In genomic region chr7:80275192-80275605, GRCh38 we compare ENCODE assay signal across 20 cellular contexts.
DNase-seq lines count a peak whose midpoint lies in the region; ATAC-seq, FAIRE-seq and TF ChIP-seq lines count a peak whose summit lies in the region.
"Had no signal": no experiment of that assay in that cellular context is flagged by ENCODE, and none has a peak within 500 bp of the region (broad histone marks: within the 10 kb centered on the region; RNA-seq: fewer than 3 reads in every experiment).

No MANE protein-coding gene starts in this region.

- H3K9me3 ChIP-seq in liver (ENCODE audit: control insufficient read depth in 4 of 4, low read length in 3 of 4) (no peaks in the 10 kb centered on the region), HepG2 (ENCODE audit: low read length) (no peaks in the 10 kb centered on the region), SK-N-MC (ENCODE audit: low read depth, low read length) (no peaks in the 10 kb centered on the region)
- H3K9me3 ChIP-seq: Caco-2 had no signal

- H4K20me1 ChIP-seq in HepG2 (ENCODE audit: insufficient read depth, low read length), result no peaks in the 10 kb centered on the region

- no peak for TF ChIP-seq POLR2A in HepG2 (IDR thresholded peaks at IDR 0.05; ENCODE audit: insufficient read depth in 1 of 2, low read depth in 2 of 2, low read length in 2 of 2)

- H3K4me3 Mint-ChIP-seq in activated T-helper 1 cell treated with anti-CD3 and anti-CD28 coated beads, Interleukin-12 subunit alpha, Interleukin-12 subunit beta, Interleukin-2, Interleukin-4 antibody, amounts not matched to agents 30 ng/mL and 10 ng/mL and 1 ng/mL, durations not matched to agents 14 hours and 24 hours and 36 hours, result no peak overlapping the region
- H3K4me3 Mint-ChIP-seq: CD4-positive, alpha-beta T cell had no signal

- FAIRE-seq in HepG2 (lab: Jason Lieb, UNC) (no peak), islet of Langerhans (lab: Jason Lieb, UNC) (peak; percentile 13)
- FAIRE-seq: GM12891, GM19239, H1 had no signal

- H2AFZ ChIP-seq in HepG2 (ENCODE audit: low read length), result no peak overlapping the region

- no peaks in the 10 kb centered on the region for H3K9me3 Mint-ChIP-seq in activated T-helper 1 cell treated with anti-CD3 and anti-CD28 coated beads, Interleukin-12 subunit alpha, Interleukin-12 subunit beta, Interleukin-2, Interleukin-4 antibody, amounts not matched to agents 30 ng/mL and 10 ng/mL and 1 ng/mL, durations not matched to agents 14 hours and 24 hours and 36 hours
- H3K9me3 Mint-ChIP-seq: CD4-positive, alpha-beta T cell had no signal

- no peaks in the 10 kb centered on the region for H3K36me3 ChIP-seq in liver (ENCODE audit: control insufficient read depth in 4 of 4, insufficient read depth in 3 of 4, low read depth in 1 of 4, low read length in 3 of 4)
- H3K36me3 ChIP-seq in HepG2 (replicated peaks in 1 of 2; ENCODE audit: control insufficient read depth in 1 of 2, insufficient read depth in 2 of 2, low read length in 2 of 2), result no peaks in the 10 kb centered on the region
- H3K36me3 ChIP-seq in SK-N-MC (ENCODE audit: insufficient read depth, low read length), result no peaks in the 10 kb centered on the region

- H3K36me3 Mint-ChIP-seq in activated T-helper 1 cell treated with anti-CD3 and anti-CD28 coated beads, Interleukin-12 subunit alpha, Interleukin-12 subunit beta, Interleukin-2, Interleukin-4 antibody, amounts not matched to agents 30 ng/mL and 10 ng/mL and 1 ng/mL, durations not matched to agents 14 hours and 24 hours and 36 hours (ENCODE audit: low read depth), result no peaks in the 10 kb centered on the region

- no peak overlapping the region for H3K4me2 ChIP-seq in HepG2 (ENCODE audit: low read depth, low read length)

- H3K27me3 ChIP-seq in liver (ENCODE audit: control insufficient read depth in 4 of 4, insufficient read depth in 4 of 4, low read length in 3 of 4), result no peaks in the 10 kb centered on the region
- H3K27me3 ChIP-seq in HepG2 (ENCODE audit: control insufficient read depth in 1 of 2, insufficient read depth in 2 of 2, low read length in 2 of 2), result no peaks in the 10 kb centered on the region

- TF ChIP-seq EP300 in HepG2 (IDR thresholded peaks at IDR 0.05; ENCODE audit: low read depth in 2 of 2, low read length in 2 of 2) (no peak), HepG2 (CRISPR knock-in tag; IDR thresholded peaks at IDR 0.05; ENCODE audit: borderline replicate concordance) (no peak)

- H3K4me1 Mint-ChIP-seq in activated T-helper 1 cell treated with anti-CD3 and anti-CD28 coated beads, Interleukin-12 subunit alpha, Interleukin-12 subunit beta, Interleukin-2, Interleukin-4 antibody, amounts not matched to agents 30 ng/mL and 10 ng/mL and 1 ng/mL, durations not matched to agents 14 hours and 24 hours and 36 hours (ENCODE audit: low read depth), result no peaks in the 10 kb centered on the region

- H3K27ac Mint-ChIP-seq in activated T-helper 1 cell treated with anti-CD3 and anti-CD28 coated beads, Interleukin-12 subunit alpha, Interleukin-12 subunit beta, Interleukin-2, Interleukin-4 antibody, amounts not matched to agents 30 ng/mL and 10 ng/mL and 1 ng/mL, durations not matched to agents 14 hours and 24 hours and 36 hours, result no peak overlapping the region
- H3K27ac Mint-ChIP-seq: CD4-positive, alpha-beta T cell had no signal

- ATAC-seq in HepG2 (no peak), HG02884 (IDR thresholded peaks at IDR 0.05; ENCODE audit: unreplicated experiment) (no peak)

- no peak overlapping the region for H3K9ac ChIP-seq in liver (ENCODE audit: low read depth in 1 of 2, low read length in 2 of 2)
- no peak overlapping the region for H3K9ac ChIP-seq in HepG2 (ENCODE audit: insufficient read depth, low read depth, low read length)
- no peak overlapping the region for H3K9ac ChIP-seq in SK-N-MC (ENCODE audit: insufficient read length)

- CTCF ChIA-PET in HepG2 (lab: Yijun Ruan, JAX; ENCODE audit: low intra/inter-chr PET ratio, low total read pairs), result no interaction called here

- H3K4me1 ChIP-seq in liver (ENCODE audit: control insufficient read depth in 4 of 4, insufficient read depth in 4 of 4, low read length in 3 of 4) (no peaks in the 10 kb centered on the region), HepG2 (ENCODE audit: insufficient read depth, low read length) (peaks cover 7% of the 10 kb centered on the region; the same call in 1 of the 2 replicates)
- H3K4me1 ChIP-seq: Caco-2 had no signal

- TF ChIP-seq CTCF in liver (IDR thresholded peaks at IDR 0.05; ENCODE audit: low read depth, low read length, missing input control) (no peak), HepG2 (CRISPR knock-in tag; IDR thresholded peaks at IDR 0.05) (no peak)

- no peaks in the 10 kb centered on the region for H3K79me2 ChIP-seq in HepG2 (ENCODE audit: insufficient read depth, low read length)

- whole genome bisulfite sequencing in liver, result 74% methylated on average over 1 of the region's 1 CpG
- 17% methylated on average over 1 of the region's 1 CpG for WGBS in HepG2 (ENCODE audit: low lambda C conversion rate)

- intact Hi-C loops in HepG2 (cut with micrococcal nuclease; ENCODE audit: unreplicated experiment), result no loop called here
- intact Hi-C loops in activated T-helper 1 cell treated with anti-CD3 and anti-CD28 coated beads, Interleukin-12 subunit alpha, Interleukin-12 subunit beta, Interleukin-2, Interleukin-4 antibody, amounts not matched to agents 30 ng/mL and 10 ng/mL and 1 ng/mL, durations not matched to agents 14 hours and 24 hours and 36 hours (cut with micrococcal nuclease), result no loop called here

- peaks cover 4% of the 10 kb centered on the region for H3K27me3 Mint-ChIP-seq in activated T-helper 1 cell treated with anti-CD3 and anti-CD28 coated beads, Interleukin-12 subunit alpha, Interleukin-12 subunit beta, Interleukin-2, Interleukin-4 antibody, amounts not matched to agents 30 ng/mL and 10 ng/mL and 1 ng/mL, durations not matched to agents 14 hours and 24 hours and 36 hours (ENCODE audit: insufficient read depth)
- H3K27me3 Mint-ChIP-seq: CD4-positive, alpha-beta T cell had no signal

- H3K4me3 ChIP-seq in liver (ENCODE audit: low read depth in 1 of 3, low read length in 3 of 3) (no peak overlapping the region), HepG2 (replicated peaks in 1 of 3; ENCODE audit: insufficient read depth in 1 of 3, low read depth in 2 of 3, low read length in 3 of 3) (no peak overlapping the region), SK-N-MC (peak overlapping the region; percentile 25; the same call in 1 of the 2 replicates)

- TF ChIP-seq RAD21 in liver (IDR thresholded peaks at IDR 0.05), result no peak
- no peak for TF ChIP-seq RAD21 in HepG2 (CRISPR knock-in tag; IDR thresholded peaks at IDR 0.05)

- POLR2A ChIA-PET in HepG2 (lab: Yijun Ruan, JAX), result no interaction called here

- no peak overlapping the region for H3K27ac ChIP-seq in liver (ENCODE audit: low read depth in 1 of 2, low read length in 2 of 2)
- H3K27ac ChIP-seq in HepG2 (ENCODE audit: extremely low read length, insufficient read depth, low read length), result no peak overlapping the region
- peak overlapping the region; percentile 59; the same call in 1 of the 2 replicates for H3K27ac ChIP-seq in SK-N-MC

- DNase-seq in HepG2 (ENCODE audit: low spot score), result no peak
- DNase-seq in SK-N-MC (ENCODE audit: low read depth, low spot score), result no peak
- no peak for DNase-seq in activated T-cell treated with anti-CD3 and anti-CD28 coated beads for 4 hours
- no peak for DNase-seq in activated T-helper 1 cell treated with anti-CD3 and anti-CD28 coated beads, Interleukin-12 subunit alpha, Interleukin-12 subunit beta, Interleukin-2, Interleukin-4 antibody, amounts not matched to agents 30 ng/mL and 10 ng/mL and 1 ng/mL, durations not matched to agents 14 hours and 24 hours and 36 hours (ENCODE audit: low spot score)
- DNase-seq in mesenteric fat pad (ENCODE audit: low spot score), result no peak
- DNase-seq: Caco-2; CD4-positive, alpha-beta T cell; DMS153; Karpas-422; NCI-H1436; NCI-H1930; NCI-H526; SIG-M5; SW 1271 had no signal

- in situ Hi-C loops in HepG2 (cut with HindIII; ENCODE audit: extremely low pct_ligation_motif_present, low pct_unique_long_range_greater_than_20kb), result no loop called here

- BruUV-seq in HepG2 (replicated peaks; lab: Mats Ljungman, UMichigan), result no TSS peak

TF ChIP-seq in liver, 16 proteins besides CTCF, POLR2A, EP300 and RAD21:
- no peak for TF ChIP-seq TAF1 (conservative IDR thresholded peaks at IDR 0.05)
- TF ChIP-seq NR2F2 (IDR thresholded peaks at IDR 0.05), result peak; percentile 52
TF ChIP-seq in liver: peak in this region for 1.

TF ChIP-seq in HepG2, 621 proteins besides CTCF, POLR2A, EP300 and RAD21:
- TF ChIP-seq MXI1 (IDR thresholded peaks at IDR 0.05; ENCODE audit: borderline replicate concordance, low read depth, low read length), result no peak
TF ChIP-seq in HepG2: peak in this region for 0.
